ENCODE assay signal across 8 cellular contexts in the genomic region with DNA sequence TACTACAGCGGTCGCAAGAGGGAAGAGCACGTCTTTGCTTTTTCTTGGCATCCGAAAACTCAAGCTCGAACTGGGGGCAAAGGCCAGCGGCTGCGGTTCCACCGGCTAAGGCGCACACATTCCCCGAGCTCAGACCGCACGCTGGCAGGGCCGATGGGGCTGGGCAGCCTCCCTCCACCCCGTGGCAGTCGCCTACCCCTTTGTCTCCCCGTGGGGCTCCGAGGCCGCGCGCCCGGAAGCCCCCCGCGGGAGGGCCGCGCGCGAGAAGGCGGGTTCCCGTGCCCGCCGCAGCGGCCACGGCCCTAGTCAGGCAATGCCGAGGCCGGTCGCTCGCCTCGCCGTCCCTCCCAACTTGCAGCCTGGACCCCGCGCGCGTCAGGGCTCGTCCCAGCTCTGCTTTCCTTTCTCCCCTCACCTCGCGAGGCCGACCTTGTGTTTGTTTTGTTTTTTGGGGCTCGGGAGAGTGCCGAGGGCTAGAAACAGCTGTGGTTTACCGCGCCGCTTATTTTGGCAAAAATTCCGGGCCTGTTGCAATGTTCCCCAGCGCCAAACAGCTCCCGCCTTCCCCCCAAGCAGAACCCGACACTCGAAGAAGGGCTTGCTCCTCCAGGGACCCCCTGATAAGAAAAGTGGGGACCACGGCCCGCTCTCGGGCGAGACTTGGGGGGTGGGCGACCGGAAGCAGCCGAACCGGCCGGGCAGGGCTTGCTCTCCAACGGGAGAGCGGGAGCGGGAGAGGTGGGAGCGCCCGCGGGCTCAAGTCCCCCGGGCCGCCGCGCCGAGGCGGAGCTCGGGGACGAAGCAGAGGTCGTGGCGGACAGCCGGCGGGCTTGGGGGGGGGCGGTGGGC. TPM values are rescaled to one million over a fixed set of nuclear protein-coding genes. Genes with fewer than 3 reads are reported as not detected.
DNase-seq lines count a peak whose midpoint lies in the region; ATAC-seq and TF ChIP-seq lines count a peak whose summit lies in the region.

No MANE protein-coding gene starts in this region.

- peak overlapping the region; percentile 97 for H3K4me3 Mint-ChIP-seq in activated CD4-positive, alpha-beta memory T cell treated with anti-CD3 and anti-CD28 coated beads, Interleukin-2, amount 10 ng/mL, durations not matched to agents 7 days and 5 days

- POLR2A ChIA-PET in activated CD4-positive, alpha-beta memory T cell treated with anti-CD3 and anti-CD28 coated beads, Interleukin-2, amount 10 ng/mL, durations not matched to agents 7 days and 5 days (lab: Charles Lee): interaction anchor here (0.8 to 6.0 kb wide), 34 partner anchors 10 to 663 kb away, joined by 3 to 159 read pairs (median 8); a partner anchor contains a TSS

- CTCF ChIA-PET in activated CD4-positive, alpha-beta memory T cell treated with anti-CD3 and anti-CD28 coated beads, Interleukin-2, amount 10 ng/mL, durations not matched to agents 7 days and 5 days (lab: Charles Lee): interaction anchor here (0.6 to 2.7 kb wide), 26 partner anchors 9 to 758 kb away, joined by 3 to 25 read pairs (median 4); no protein-coding TSS in a partner anchor

- no peaks in the 10 kb centered on the region for H3K9me3 Mint-ChIP-seq in activated CD4-positive, alpha-beta memory T cell treated with anti-CD3 and anti-CD28 coated beads, Interleukin-2, amount 10 ng/mL, durations not matched to agents 7 days and 5 days

- H3K27ac ChIP-seq in ectodermal cell (ENCODE audit: insufficient read depth, low read depth, low read length, poor library complexity, severe bottlenecking) (peak overlapping the region; percentile 98), lung (ENCODE audit: low read depth in 1 of 2, low read length in 1 of 2) (peak overlapping the region; percentile 100)

- peaks cover 22% of the 10 kb centered on the region for H3K36me3 Mint-ChIP-seq in activated CD4-positive, alpha-beta memory T cell treated with anti-CD3 and anti-CD28 coated beads, Interleukin-2, amount 10 ng/mL, durations not matched to agents 7 days and 5 days (ENCODE audit: low read depth)

- peak; percentile 54 for TF ChIP-seq POLR2A in GM10847 (IDR thresholded peaks at IDR 0.05; ENCODE audit: extremely low read depth, insufficient read length)

- DNase-seq in NCI-H510A (lab: John Stamatoyannopoulos, UW) (peak; percentile 55), lung (ENCODE audit: low spot score) (peak; percentile 71), OCI-M2 (lab: John Stamatoyannopoulos, UW; ENCODE audit: unreplicated experiment) (no peak)
- DNase-seq in activated CD4-positive, alpha-beta memory T cell treated with anti-CD3 and anti-CD28 coated beads, Interleukin-2, amount 10 ng/mL, durations not matched to agents 7 days and 5 days: peak; percentile 68
- DNase-seq in stimulated activated CD8-positive, alpha-beta memory T cell treated with anti-CD3 and anti-CD28 coated beads, Interleukin-12 subunit alpha, Interleukin-12 subunit beta, amount 100 ng/mL, for 1 hour (ENCODE audit: low read depth): peak; percentile 7

- H3K4me1 Mint-ChIP-seq in activated CD4-positive, alpha-beta memory T cell treated with anti-CD3 and anti-CD28 coated beads, Interleukin-2, amount 10 ng/mL, durations not matched to agents 7 days and 5 days: peaks cover 37% of the 10 kb centered on the region

- no peaks in the 10 kb centered on the region for H3K27me3 ChIP-seq in ectodermal cell (ENCODE audit: control insufficient read depth, insufficient read depth, low read length, poor library complexity, severe bottlenecking)
- H3K27me3 ChIP-seq in lung (ENCODE audit: control insufficient read depth, insufficient read depth): no peaks in the 10 kb centered on the region

- no peaks in the 10 kb centered on the region for H3K27me3 Mint-ChIP-seq in activated CD4-positive, alpha-beta memory T cell treated with anti-CD3 and anti-CD28 coated beads, Interleukin-2, amount 10 ng/mL, durations not matched to agents 7 days and 5 days

- ATAC-seq in HG02870 (IDR thresholded peaks at IDR 0.05; ENCODE audit: unreplicated experiment): peak; percentile 8
- peak; percentile 16 for ATAC-seq in lung (ENCODE audit: insufficient read depth, low FRiP score)

- H3K4me3 ChIP-seq in ectodermal cell (ENCODE audit: insufficient read depth, low read depth, low read length) (peak overlapping the region; percentile 78), lung (peak overlapping the region; percentile 95)

- no peaks in the 10 kb centered on the region for H3K36me3 ChIP-seq in ectodermal cell (ENCODE audit: control insufficient read depth, insufficient read depth, low read length)
- no peaks in the 10 kb centered on the region for H3K36me3 ChIP-seq in lung (ENCODE audit: control insufficient read depth in 2 of 2, insufficient read depth in 2 of 2, low read length in 2 of 2)

- H3K4me1 ChIP-seq in ectodermal cell (ENCODE audit: control insufficient read depth, insufficient read depth, low read length) (no peaks in the 10 kb centered on the region), lung (ENCODE audit: control insufficient read depth in 2 of 2, insufficient read depth in 2 of 2, low read length in 2 of 2) (peaks cover 0 to 3% of the 10 kb centered on the region in 2 donors)

- WGBS in ectodermal cell, 2 experiments: 0% methylated on average over 85 of the region's 85 CpGs
- WGBS in lung, 2 donors: 0 to 1% methylated on average over 51 to 85 of the region's 85 CpGs

- peak overlapping the region; percentile 99 for H3K27ac Mint-ChIP-seq in activated CD4-positive, alpha-beta memory T cell treated with anti-CD3 and anti-CD28 coated beads, Interleukin-2, amount 10 ng/mL, durations not matched to agents 7 days and 5 days

- TF ChIP-seq CTCF in lung (IDR thresholded peaks at IDR 0.05; ENCODE audit: control extremely low read depth, extremely low read depth): no peak

- H3K9me3 ChIP-seq in ectodermal cell (ENCODE audit: control insufficient read depth, low read length) (no peaks in the 10 kb centered on the region), lung (ENCODE audit: control insufficient read depth in 2 of 2, insufficient read depth in 1 of 2, low read length in 1 of 2) (no peaks in the 10 kb centered on the region)

RNA-seq across cellular contexts. Expression of a gene that starts 0.6 kb away (rescaled TPM):
- 10 to 100 TPM; 22.5 to 26.8 TPM for total RNA-seq in activated CD4-positive, alpha-beta memory T cell treated with anti-CD3 and anti-CD28 coated beads, Interleukin-2, amount 10 ng/mL, durations not matched to agents 7 days and 5 days
- 24.9 TPM for polyA plus RNA-seq in ectodermal cell (2013, experiment 1 of 4)
- polyA plus RNA-seq in ectodermal cell (2013, experiment 2 of 4): 30.9 TPM
- polyA plus RNA-seq in ectodermal cell (2013, experiment 3 of 4): 23.5 TPM
- 24.4 TPM for polyA plus RNA-seq in ectodermal cell (2013, experiment 4 of 4)
- total RNA-seq in lung: 10 to 100 TPM in 1 of 2 donors, 1 to 10 TPM in 1; 9.4 to 33.6 TPM
- polyA plus RNA-seq in lung: 1 to 10 TPM; 1.8 to 2.4 TPM
